In the genomic region with DNA sequence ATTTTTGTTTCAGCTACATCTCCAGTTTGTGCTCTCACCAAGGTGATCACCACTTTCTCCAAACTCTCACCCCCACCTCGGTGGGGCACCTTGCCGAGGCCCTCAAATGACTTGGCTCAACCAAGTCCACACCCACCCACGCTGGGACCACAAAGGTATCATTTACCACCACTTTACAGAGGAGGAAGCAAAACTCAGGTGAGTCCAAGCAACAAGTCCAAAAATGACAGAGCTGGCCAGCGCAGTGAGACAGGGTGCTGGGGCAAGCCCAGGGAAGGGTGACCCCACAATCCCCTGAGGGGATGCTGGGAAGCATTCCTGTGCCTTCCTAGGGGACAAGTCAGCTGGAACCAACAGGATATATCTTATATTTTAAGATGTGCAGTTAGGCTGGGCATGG, we compare ENCODE assay signal across 23 cellular contexts. TPM values are rescaled to one million over a fixed set of nuclear protein-coding genes. Genes with fewer than 3 reads are reported as not detected.
DNase-seq lines count a peak whose midpoint lies in the region; ATAC-seq and TF ChIP-seq lines count a peak whose summit lies in the region.
"Had no signal": no experiment of that assay in that cellular context is flagged by ENCODE, and none has a peak within 500 bp of the region (broad histone marks: within the 10 kb centered on the region; RNA-seq: fewer than 3 reads in every experiment).

No MANE protein-coding gene starts in this region.

- no peaks in the 10 kb centered on the region; the same call in 1 of the 3 replicates for H3K9me3 Mint-ChIP-seq in GM23338
- H3K9me3 Mint-ChIP-seq in activated naive CD8-positive, alpha-beta T cell treated with anti-CD3 and anti-CD28 coated beads, Interleukin-2, amount 50 U/mL, for 24 hours, result no peaks in the 10 kb centered on the region
- no peaks in the 10 kb centered on the region for H3K9me3 Mint-ChIP-seq in stimulated activated effector memory CD8-positive, alpha-beta T cell treated with anti-CD3 and anti-CD28 coated beads, Interleukin-12 subunit alpha, Interleukin-12 subunit beta, amount 100 ng/mL, for 72 hours
- H3K9me3 Mint-ChIP-seq: memory B cell had no signal

- ATAC-seq in GM23338, result no peak
- ATAC-seq in activated naive CD8-positive, alpha-beta T cell treated with anti-CD3 and anti-CD28 coated beads, Interleukin-2, amount 50 U/mL, for 24 hours, result no peak
- ATAC-seq in stimulated activated effector memory CD8-positive, alpha-beta T cell treated with anti-CD3 and anti-CD28 coated beads, Interleukin-12 subunit alpha, Interleukin-12 subunit beta, amount 100 ng/mL, for 72 hours, result peak; percentile 20
- ATAC-seq: Right ventricle myocardium inferior had no signal

- H3K4me1 ChIP-seq in GM23338 (ENCODE audit: insufficient read depth) (peaks cover 61% of the 10 kb centered on the region), SJCRH30 (peaks cover 11% of the 10 kb centered on the region)

- H3K4me3 ChIP-seq in GM23338 (no peak overlapping the region), SJCRH30 (no peak overlapping the region)
- H3K4me3 ChIP-seq: BLaER1 treated with 17β-estradiol and CSF1 and Interleukin-3, amounts not matched to agents 10 nM and 100 nM; dorsolateral prefrontal cortex had no signal

- H3K9me3 ChIP-seq in SJCRH30 (replicated peaks), result no peaks in the 10 kb centered on the region
- H3K9me3 ChIP-seq: BLaER1 treated with 17β-estradiol and CSF1 and Interleukin-3, amounts not matched to agents 10 nM and 100 nM had no signal

- DNase-seq in activated T-cell treated with anti-CD3 and anti-CD28 coated beads, Interleukin-2, amount 50 U/mL, for 48 hours, result peak; percentile 50 to 53
- no peak for DNase-seq in activated T-cell treated with anti-CD3 and anti-CD28 coated beads for 4 hours
- DNase-seq in GM23338 (ENCODE audit: low spot score), result no peak
- peak; percentile 27 for DNase-seq in activated naive CD8-positive, alpha-beta T cell treated with anti-CD3 and anti-CD28 coated beads, Interleukin-2, amount 50 U/mL, for 24 hours
- DNase-seq in stimulated activated effector memory CD8-positive, alpha-beta T cell treated with anti-CD3 and anti-CD28 coated beads, Interleukin-12 subunit alpha, Interleukin-12 subunit beta, amount 100 ng/mL, for 72 hours (ENCODE audit: low spot score in 2 of 2), result no peak
- DNase-seq in DMS 273 (lab: John Stamatoyannopoulos, UW; ENCODE audit: unreplicated experiment), result no peak
- DNase-seq in SJCRH30, result no peak
- DNase-seq in GOT3 (lab: John Stamatoyannopoulos, UW), result no peak
- DNase-seq: activated CD4-positive, alpha-beta T cell treated with anti-CD3 and anti-CD28 coated beads, Interleukin-2, amount 50 U/mL, for 1 hour; activated naive CD4-positive, alpha-beta T cell; aorta; central memory CD4-positive, alpha-beta T cell; dorsolateral prefrontal cortex; head of caudate nucleus; NCI-H2029; NCI-H226; NCI-H82; OCI-M1; retina; substantia nigra had no signal

- H3K4me2 ChIP-seq in GM23338, result no peak overlapping the region

- no peak overlapping the region for H3K4me3 Mint-ChIP-seq in GM23338
- no peak overlapping the region for H3K4me3 Mint-ChIP-seq in activated naive CD8-positive, alpha-beta T cell treated with anti-CD3 and anti-CD28 coated beads, Interleukin-2, amount 50 U/mL, for 24 hours
- peak overlapping the region; percentile 31 for H3K4me3 Mint-ChIP-seq in stimulated activated effector memory CD8-positive, alpha-beta T cell treated with anti-CD3 and anti-CD28 coated beads, Interleukin-12 subunit alpha, Interleukin-12 subunit beta, amount 100 ng/mL, for 72 hours
- H3K4me3 Mint-ChIP-seq: memory B cell had no signal

- H3K79me2 ChIP-seq in GM23338 (replicated peaks; ENCODE audit: insufficient read depth), result peaks cover 98% of the 10 kb centered on the region

- H3K27ac ChIP-seq in GM23338 (ENCODE audit: low read depth), result peak overlapping the region; percentile 93
- H3K27ac ChIP-seq in SJCRH30, result no peak overlapping the region
- H3K27ac ChIP-seq: BLaER1 treated with 17β-estradiol and CSF1 and Interleukin-3, amounts not matched to agents 10 nM and 100 nM had no signal

- H3K27me3 Mint-ChIP-seq in GM23338 (ENCODE audit: insufficient read depth, low read depth, poor library complexity), result peaks cover 7% of the 10 kb centered on the region
- H3K27me3 Mint-ChIP-seq in activated naive CD8-positive, alpha-beta T cell treated with anti-CD3 and anti-CD28 coated beads, Interleukin-2, amount 50 U/mL, for 24 hours, result no peaks in the 10 kb centered on the region
- H3K27me3 Mint-ChIP-seq: memory B cell had no signal

- peak overlapping the region; percentile 64; the same call in 1 of the 2 replicates for H3K27ac Mint-ChIP-seq in GM23338
- peak overlapping the region; percentile 22 for H3K27ac Mint-ChIP-seq in activated naive CD8-positive, alpha-beta T cell treated with anti-CD3 and anti-CD28 coated beads, Interleukin-2, amount 50 U/mL, for 24 hours
- H3K27ac Mint-ChIP-seq in stimulated activated effector memory CD8-positive, alpha-beta T cell treated with anti-CD3 and anti-CD28 coated beads, Interleukin-12 subunit alpha, Interleukin-12 subunit beta, amount 100 ng/mL, for 72 hours, result peak overlapping the region; percentile 78
- H3K27ac Mint-ChIP-seq: memory B cell had no signal

- H3K4me1 Mint-ChIP-seq in GM23338, result peaks cover 64% of the 10 kb centered on the region
- H3K4me1 Mint-ChIP-seq in activated naive CD8-positive, alpha-beta T cell treated with anti-CD3 and anti-CD28 coated beads, Interleukin-2, amount 50 U/mL, for 24 hours, result peaks cover 54% of the 10 kb centered on the region
- H3K4me1 Mint-ChIP-seq in stimulated activated effector memory CD8-positive, alpha-beta T cell treated with anti-CD3 and anti-CD28 coated beads, Interleukin-12 subunit alpha, Interleukin-12 subunit beta, amount 100 ng/mL, for 72 hours, result peaks cover 83% of the 10 kb centered on the region

- H3K36me3 Mint-ChIP-seq in GM23338 (ENCODE audit: low read depth), result peaks cover 28% of the 10 kb centered on the region; the same call in 2 of the 3 replicates
- H3K36me3 Mint-ChIP-seq in activated naive CD8-positive, alpha-beta T cell treated with anti-CD3 and anti-CD28 coated beads, Interleukin-2, amount 50 U/mL, for 24 hours (ENCODE audit: low read depth), result peaks cover 8% of the 10 kb centered on the region
- peaks cover 32% of the 10 kb centered on the region for H3K36me3 Mint-ChIP-seq in stimulated activated effector memory CD8-positive, alpha-beta T cell treated with anti-CD3 and anti-CD28 coated beads, Interleukin-12 subunit alpha, Interleukin-12 subunit beta, amount 100 ng/mL, for 72 hours

- no peak overlapping the region for H2AFZ ChIP-seq in GM23338

- no peaks in the 10 kb centered on the region for H3K27me3 ChIP-seq in GM23338 (ENCODE audit: insufficient read depth)
- no peaks in the 10 kb centered on the region for H3K27me3 ChIP-seq in SJCRH30
- H3K27me3 ChIP-seq: BLaER1 treated with 17β-estradiol and CSF1 and Interleukin-3, amounts not matched to agents 10 nM and 100 nM; dorsolateral prefrontal cortex had no signal

- peaks cover 10% of the 10 kb centered on the region for H3F3A ChIP-seq in GM23338 (replicated peaks; ENCODE audit: low read depth)

- no peak for TF ChIP-seq CTCF in GM23338 (conservative IDR thresholded peaks at IDR 0.05; ENCODE audit: low read depth in 2 of 2)

- H3K9me2 ChIP-seq in GM23338 (ENCODE audit: insufficient read depth), result no peaks in the 10 kb centered on the region

- peaks cover 31% of the 10 kb centered on the region for H4K20me1 ChIP-seq in GM23338 (replicated peaks; ENCODE audit: insufficient read depth)

- H3K36me3 ChIP-seq in GM23338 (ENCODE audit: insufficient read depth) (peaks cover 3% of the 10 kb centered on the region; the same call in 1 of the 2 replicates), SJCRH30 (no peaks in the 10 kb centered on the region)

TF ChIP-seq in GM23338, 12 proteins besides CTCF, POLR2A, EP300 and RAD21 (continues in another document):
- no peak for TF ChIP-seq JUNB (IDR thresholded peaks at IDR 0.05; ENCODE audit: unreplicated experiment)
- TF ChIP-seq CREB1 (CRISPR knock-in tag; IDR thresholded peaks at IDR 0.05; ENCODE audit: low read depth), result no peak
- no peak for TF ChIP-seq ZNF331 (CRISPR knock-in tag; IDR thresholded peaks at IDR 0.05; ENCODE audit: low read depth)

RNA-seq across cellular contexts. Expression of a gene that starts 24.7 kb away (rescaled TPM):
- total RNA-seq in GM23338 (2014; rRNA removed; shearing (Covaris generic)), result 47.4 and 59.5 TPM in 2 replicates
- 68.6 and 82.3 TPM in 2 replicates for polyA plus RNA-seq in GM23338 (2016; fragmentation: Nextera tagmentation; extraction: Ambion mirVana)
- 27.0 and 32.1 TPM in 2 replicates for total RNA-seq in SJCRH30 (2014; rRNA removed; shearing (Covaris generic))

Comparison
In these comparisons a context has a peak if more than half of its experiments do, and no peak if none do; other contexts are left out.
1. DNase-seq: peak in activated T-cell treated with anti-CD3 and anti-CD28 coated beads, Interleukin-2, amount 50 U/mL, for 48 hours (2 of 2) and activated naive CD8-positive, alpha-beta T cell treated with anti-CD3 and anti-CD28 coated beads, Interleukin-2, amount 50 U/mL, for 24 hours (single experiment); none in activated T-cell treated with anti-CD3 and anti-CD28 coated beads for 4 hours (single experiment), GM23338 (single experiment), stimulated activated effector memory CD8-positive, alpha-beta T cell treated with anti-CD3 and anti-CD28 coated beads, Interleukin-12 subunit alpha, Interleukin-12 subunit beta, amount 100 ng/mL, for 72 hours (0 of 2), DMS 273 (single experiment), SJCRH30 (0 of 2) and GOT3 (single experiment).
2. H3K27ac Mint-ChIP-seq: peak in every context shown above with its lines; median percentile 78 in stimulated activated effector memory CD8-positive, alpha-beta T cell treated with anti-CD3 and anti-CD28 coated beads, Interleukin-12 subunit alpha, Interleukin-12 subunit beta, amount 100 ng/mL, for 72 hours; 64 in GM23338; 22 in activated naive CD8-positive, alpha-beta T cell treated with anti-CD3 and anti-CD28 coated beads, Interleukin-2, amount 50 U/mL, for 24 hours.